Comparison of ENCODE assay signal across 3 cellular contexts in the genomic region with DNA sequence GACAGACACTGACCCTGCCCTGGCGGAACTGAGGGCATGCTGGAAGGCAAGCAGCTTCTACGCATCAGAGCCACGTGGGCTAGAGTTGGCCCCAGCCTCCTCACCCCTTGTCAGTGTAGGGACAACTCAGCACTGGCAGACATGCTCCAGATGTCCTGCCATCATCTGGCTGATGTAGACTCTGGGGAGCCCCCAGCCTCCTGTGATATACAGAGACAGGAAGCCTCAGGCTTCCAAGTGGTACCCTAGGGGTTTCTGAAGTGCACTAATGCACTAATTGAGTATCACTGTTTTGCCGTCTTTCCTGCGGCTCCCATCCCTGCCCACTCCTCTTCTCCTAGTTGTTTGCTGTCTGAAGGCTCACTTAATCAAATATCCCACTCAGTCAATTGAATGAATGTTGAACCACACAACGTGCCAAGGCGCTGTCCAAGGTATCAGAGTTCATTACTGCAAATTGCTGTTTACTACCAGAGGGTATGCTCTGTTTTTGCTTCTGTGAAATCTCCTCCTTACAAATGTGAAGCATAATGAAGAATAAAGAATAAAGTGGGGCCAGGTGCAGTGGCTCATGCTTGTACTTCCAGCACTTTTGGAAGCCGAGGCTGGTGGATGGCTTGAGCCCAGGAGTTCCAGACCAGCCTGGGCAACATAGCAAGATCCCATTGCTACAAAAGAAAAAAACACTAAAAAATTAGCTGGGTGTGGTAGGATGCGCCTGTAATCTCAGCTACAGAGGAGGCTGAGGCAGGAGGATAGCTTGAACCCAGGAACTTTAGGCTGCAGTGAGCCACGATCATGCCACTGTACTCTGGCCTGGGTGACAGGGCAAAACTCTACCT.
TF ChIP-seq lines count a peak whose summit lies in the region.

No MANE protein-coding gene starts in this region.

TF ChIP-seq in A549, 52 proteins besides CTCF, POLR2A, EP300 and RAD21 (continued from another document):
- TF ChIP-seq, protein P1, sequence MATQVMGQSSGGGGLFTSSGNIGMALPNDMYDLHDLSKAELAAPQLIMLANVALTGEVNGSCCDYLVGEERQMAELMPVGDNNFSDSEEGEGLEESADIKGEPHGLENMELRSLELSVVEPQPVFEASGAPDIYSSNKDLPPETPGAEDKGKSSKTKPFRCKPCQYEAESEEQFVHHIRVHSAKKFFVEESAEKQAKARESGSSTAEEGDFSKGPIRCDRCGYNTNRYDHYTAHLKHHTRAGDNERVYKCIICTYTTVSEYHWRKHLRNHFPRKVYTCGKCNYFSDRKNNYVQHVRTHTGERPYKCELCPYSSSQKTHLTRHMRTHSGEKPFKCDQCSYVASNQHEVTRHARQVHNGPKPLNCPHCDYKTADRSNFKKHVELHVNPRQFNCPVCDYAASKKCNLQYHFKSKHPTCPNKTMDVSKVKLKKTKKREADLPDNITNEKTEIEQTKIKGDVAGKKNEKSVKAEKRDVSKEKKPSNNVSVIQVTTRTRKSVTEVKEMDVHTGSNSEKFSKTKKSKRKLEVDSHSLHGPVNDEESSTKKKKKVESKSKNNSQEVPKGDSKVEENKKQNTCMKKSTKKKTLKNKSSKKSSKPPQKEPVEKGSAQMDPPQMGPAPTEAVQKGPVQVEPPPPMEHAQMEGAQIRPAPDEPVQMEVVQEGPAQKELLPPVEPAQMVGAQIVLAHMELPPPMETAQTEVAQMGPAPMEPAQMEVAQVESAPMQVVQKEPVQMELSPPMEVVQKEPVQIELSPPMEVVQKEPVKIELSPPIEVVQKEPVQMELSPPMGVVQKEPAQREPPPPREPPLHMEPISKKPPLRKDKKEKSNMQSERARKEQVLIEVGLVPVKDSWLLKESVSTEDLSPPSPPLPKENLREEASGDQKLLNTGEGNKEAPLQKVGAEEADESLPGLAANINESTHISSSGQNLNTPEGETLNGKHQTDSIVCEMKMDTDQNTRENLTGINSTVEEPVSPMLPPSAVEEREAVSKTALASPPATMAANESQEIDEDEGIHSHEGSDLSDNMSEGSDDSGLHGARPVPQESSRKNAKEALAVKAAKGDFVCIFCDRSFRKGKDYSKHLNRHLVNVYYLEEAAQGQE (IDR thresholded peaks at IDR 0.05): peak; percentile 83
- TF ChIP-seq NFE2L2 (conservative IDR thresholded peaks at IDR 0.05; ENCODE audit: low read length) (no peak), RFX5 (IDR thresholded peaks at IDR 0.05) (no peak), HOXA7 (CRISPR knock-in tag; IDR thresholded peaks at IDR 0.05) (no peak)

TF ChIP-seq in HEK293, 187 proteins besides CTCF, POLR2A, EP300 and RAD21 (continued from another document):
- TF ChIP-seq, protein P1 (tag by site-specific recombination; IDR thresholded peaks at IDR 0.05): peak; percentile 98
TF ChIP-seq in HEK293: peak in this region for 1.

TF ChIP-seq in SK-N-SH, 30 proteins besides CTCF, POLR2A, EP300 and RAD21 (continued from another document):
- TF ChIP-seq, protein P1 (IDR thresholded peaks at IDR 0.05; ENCODE audit: low read depth, low read length): peak; percentile 97
- TF ChIP-seq, protein P2, sequence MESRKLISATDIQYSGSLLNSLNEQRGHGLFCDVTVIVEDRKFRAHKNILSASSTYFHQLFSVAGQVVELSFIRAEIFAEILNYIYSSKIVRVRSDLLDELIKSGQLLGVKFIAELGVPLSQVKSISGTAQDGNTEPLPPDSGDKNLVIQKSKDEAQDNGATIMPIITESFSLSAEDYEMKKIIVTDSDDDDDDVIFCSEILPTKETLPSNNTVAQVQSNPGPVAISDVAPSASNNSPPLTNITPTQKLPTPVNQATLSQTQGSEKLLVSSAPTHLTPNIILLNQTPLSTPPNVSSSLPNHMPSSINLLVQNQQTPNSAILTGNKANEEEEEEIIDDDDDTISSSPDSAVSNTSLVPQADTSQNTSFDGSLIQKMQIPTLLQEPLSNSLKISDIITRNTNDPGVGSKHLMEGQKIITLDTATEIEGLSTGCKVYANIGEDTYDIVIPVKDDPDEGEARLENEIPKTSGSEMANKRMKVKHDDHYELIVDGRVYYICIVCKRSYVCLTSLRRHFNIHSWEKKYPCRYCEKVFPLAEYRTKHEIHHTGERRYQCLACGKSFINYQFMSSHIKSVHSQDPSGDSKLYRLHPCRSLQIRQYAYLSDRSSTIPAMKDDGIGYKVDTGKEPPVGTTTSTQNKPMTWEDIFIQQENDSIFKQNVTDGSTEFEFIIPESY (IDR thresholded peaks at IDR 0.05; ENCODE audit: borderline replicate concordance, low read depth): no peak
- no peak for TF ChIP-seq TEAD4 (IDR thresholded peaks at IDR 0.05; ENCODE audit: borderline replicate concordance, insufficient read depth)
